17 cellular contexts compared by ENCODE assay signal in genomic region chr16:11208916-11209665, GRCh38. TPM values are rescaled to one million over a fixed set of nuclear protein-coding genes. Genes with fewer than 3 reads are reported as not detected.
DNase-seq lines count a peak whose midpoint lies in the region; ATAC-seq, FAIRE-seq and TF ChIP-seq lines count a peak whose summit lies in the region.
"Had no signal": no experiment of that assay in that cellular context is flagged by ENCODE, and none has a peak within 500 bp of the region (broad histone marks: within the 10 kb centered on the region; RNA-seq: fewer than 3 reads in every experiment).

No MANE protein-coding gene starts in this region.

- no peak for ATAC-seq in GM21723 (IDR thresholded peaks at IDR 0.05; ENCODE audit: unreplicated experiment)

- DNase-seq in GM12891 (ENCODE audit: insufficient read length, low spot score) (no peak), NOMO-1 (lab: John Stamatoyannopoulos, UW; ENCODE audit: unreplicated experiment in 2 of 2) (peak; percentile 56 to 58), bronchial epithelial cell (ENCODE audit: low read depth) (peak; percentile 94), renal cortical epithelial cell (ENCODE audit: low read depth) (peak; percentile 15), HUDEP-2 (lab: John Stamatoyannopoulos, UW; ENCODE audit: unreplicated experiment in 76 of 76) (no peak), dedifferentiated amniotic fluid mesenchymal stem cell (ENCODE audit: extremely low spot score) (no peak)
- DNase-seq: activated CD4-positive, alpha-beta memory T cell treated with anti-CD3 and anti-CD28 coated beads, Interleukin-2, amount 10 ng/mL, durations not matched to agents 7 days and 5 days; amniotic stem cell; C1 segment of cervical spinal cord; DMS53; immature natural killer cell; NCI-H1092; retina had no signal

- TF ChIP-seq CTCF in bronchial epithelial cell (IDR thresholded peaks at IDR 0.05; ENCODE audit: insufficient read depth, low read length, severe bottlenecking), result no peak

- no peaks in the 10 kb centered on the region for H3K36me3 ChIP-seq in bronchial epithelial cell (ENCODE audit: control insufficient read depth, insufficient read depth, low read length)
- H3K36me3 ChIP-seq: SJSA1 had no signal

- FAIRE-seq in GM12891 (lab: Jason Lieb, UNC), result no peak
- FAIRE-seq in bronchial epithelial cell (lab: Jason Lieb, UNC), result no peak
- FAIRE-seq: endothelial cell of umbilical vein had no signal

- no peak overlapping the region for H3K4me3 ChIP-seq in bronchial epithelial cell (ENCODE audit: low read depth, low read length)
- H3K4me3 ChIP-seq: SJSA1 had no signal

- no peak for TF ChIP-seq POLR2A in GM12891 (IDR thresholded peaks at IDR 0.05; ENCODE audit: low read depth, low read length)

- H3K27me3 ChIP-seq in bronchial epithelial cell (ENCODE audit: control insufficient read depth, insufficient read depth, low read length), result no peaks in the 10 kb centered on the region
- H3K27me3 ChIP-seq: SJSA1 had no signal

TF ChIP-seq in GM12891, 5 proteins besides CTCF, POLR2A, EP300 and RAD21:
- no peak for TF ChIP-seq TAF1 (IDR thresholded peaks at IDR 0.05; ENCODE audit: low read depth, low read length)
- no peak for TF ChIP-seq PAX5 (IDR thresholded peaks at IDR 0.05; ENCODE audit: insufficient read depth, low read length, severe bottlenecking)
- TF ChIP-seq POLR2AphosphoS5 (IDR thresholded peaks at IDR 0.05; ENCODE audit: low read depth, low read length), result no peak
- peak; percentile 91 for TF ChIP-seq SPI1 (IDR thresholded peaks at IDR 0.05; ENCODE audit: low read depth, low read length)
- no peak for TF ChIP-seq POU2F2 (IDR thresholded peaks at IDR 0.05; ENCODE audit: low read depth, low read length)

RNA-seq across cellular contexts. Expression of gene SOCS1, which starts 46.9 kb away (rescaled TPM):
- 8.3 TPM for polyA plus RNA-seq in GM12891 (2012; ENCODE audit: low read depth, missing spikeins)
- total RNA-seq in bronchial epithelial cell (0.77 and 0.79 TPM in 2 replicates), renal cortical epithelial cell (1.0 and 4.2 TPM in 2 replicates)
- polyA plus RNA-seq: neural cell had no signal

Comparison
In these comparisons a context has a peak if more than half of its experiments do, and no peak if none do; other contexts are left out.
1. DNase-seq: peak in NOMO-1 (2 of 2), bronchial epithelial cell (single experiment) and renal cortical epithelial cell (single experiment); none in GM12891 (single experiment), HUDEP-2 (0 of 76) and dedifferentiated amniotic fluid mesenchymal stem cell (single experiment).